In the genomic region with DNA sequence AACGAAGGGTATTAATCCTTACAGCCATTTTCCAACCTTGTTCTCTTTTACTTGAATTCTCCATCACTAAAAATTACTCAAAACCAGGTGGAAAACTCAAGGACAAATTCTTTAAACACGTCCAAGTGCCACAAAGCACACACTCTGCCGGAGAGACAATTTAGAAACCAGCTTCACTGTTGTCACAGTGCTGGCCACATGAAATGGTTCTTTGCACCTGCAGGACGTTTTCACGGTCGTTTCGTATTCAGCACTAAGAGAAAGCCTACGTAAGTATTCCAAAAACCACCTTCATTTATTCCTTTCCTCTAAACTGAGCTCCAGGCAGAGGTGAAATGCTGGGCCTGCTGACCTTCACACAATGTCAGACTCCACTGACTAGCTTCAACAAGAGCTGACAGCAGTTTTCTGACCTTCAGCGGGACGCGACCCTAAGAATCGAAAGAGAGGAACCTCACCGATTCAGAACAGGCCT, we compare ENCODE assay signal across 8 cellular contexts. TPM values are rescaled to one million over a fixed set of nuclear protein-coding genes. Genes with fewer than 3 reads are reported as not detected.
DNase-seq lines count a peak whose midpoint lies in the region; ATAC-seq and TF ChIP-seq lines count a peak whose summit lies in the region.

No MANE protein-coding gene starts in this region.

- DNase-seq in cardiac fibroblast (ENCODE audit: low read depth in 2 of 2), result no peak
- peak; percentile 26 for DNase-seq in medulla oblongata (ENCODE audit: extremely low spot score)
- no peak for DNase-seq in Ammon's horn (ENCODE audit: low spot score)
- DNase-seq in activated CD4-positive, alpha-beta T cell treated with anti-CD3 and anti-CD28 coated beads, Interleukin-2, amount 50 U/mL, for 48 hours, result no peak

- peak overlapping the region; percentile 71 for H3K9ac ChIP-seq in ES-I3 (ENCODE audit: low read depth, low read length)
- peak overlapping the region; percentile 96 for H3K9ac ChIP-seq in Loucy (ENCODE audit: low read depth, low read length, poor library complexity, severe bottlenecking)

- peaks cover 60% of the 10 kb centered on the region for H3K79me2 ChIP-seq in Loucy (ENCODE audit: insufficient read depth, low read length)

- peak; percentile 34 for ATAC-seq in GM21786 (IDR thresholded peaks at IDR 0.05; ENCODE audit: unreplicated experiment)

- H3K4me1 ChIP-seq in ES-I3 (ENCODE audit: insufficient read depth, low read length) (no peaks in the 10 kb centered on the region; the same call in 1 of the 2 replicates), Loucy (ENCODE audit: insufficient read depth, low read length, poor library complexity, severe bottlenecking) (peaks cover 26% of the 10 kb centered on the region), urinary bladder (ENCODE audit: insufficient read depth) (peaks cover 3% of the 10 kb centered on the region)

- H3K36me3 ChIP-seq in ES-I3 (ENCODE audit: insufficient read depth, low read length), result peaks cover 6% of the 10 kb centered on the region; the same call in 1 of the 2 replicates
- peaks cover 21% of the 10 kb centered on the region for H3K36me3 ChIP-seq in Loucy (ENCODE audit: insufficient read depth, low read length)
- no peaks in the 10 kb centered on the region for H3K36me3 ChIP-seq in urinary bladder (ENCODE audit: insufficient read depth)

- H3K4me3 ChIP-seq in Loucy (ENCODE audit: low read length, poor library complexity, severe bottlenecking), result peak overlapping the region; percentile 99
- peak overlapping the region; percentile 77 to 85 for H3K4me3 ChIP-seq in cardiac fibroblast (replicated peaks in 1 of 2; ENCODE audit: low read depth in 2 of 2, low read length in 2 of 2)
- H3K4me3 ChIP-seq in urinary bladder (ENCODE audit: low read depth, low read length), result peak overlapping the region; percentile 85

- TF ChIP-seq CTCF in Loucy (conservative IDR thresholded peaks at IDR 0.05; ENCODE audit: low read length) (no peak), cardiac fibroblast (IDR thresholded peaks at IDR 0.05; ENCODE audit: low read depth, low read length) (no peak)

- peak overlapping the region; percentile 83 for H2AFZ ChIP-seq in Loucy (ENCODE audit: low read length)

- WGBS in urinary bladder, result under 1% methylated on average over 13 of the region's 13 CpGs

- H3K27me3 ChIP-seq in Loucy (ENCODE audit: insufficient read depth, low read length, poor library complexity, severe bottlenecking), result no peaks in the 10 kb centered on the region

- H3K9me3 ChIP-seq in ES-I3 (ENCODE audit: control insufficient read depth, insufficient read depth, low read length) (no peaks in the 10 kb centered on the region), Loucy (ENCODE audit: insufficient read depth, low read depth, low read length) (no peaks in the 10 kb centered on the region)

- peak overlapping the region; percentile 73 for H3K4me2 ChIP-seq in Loucy (ENCODE audit: low read depth, low read length, poor library complexity, severe bottlenecking)

- peaks cover 51% of the 10 kb centered on the region for H4K20me1 ChIP-seq in Loucy (ENCODE audit: insufficient read depth, low read length, poor library complexity, severe bottlenecking)

- H3K27ac ChIP-seq in urinary bladder (ENCODE audit: low read depth), result peak overlapping the region; percentile 87

- H3K9me2 ChIP-seq in Loucy (replicated peaks; ENCODE audit: low read depth, low read length), result no peaks in the 10 kb centered on the region

- no peaks in the 10 kb centered on the region for H3F3A ChIP-seq in Loucy (ENCODE audit: low read depth)

RNA-seq across cellular contexts. Expression of a gene that starts 0.7 kb away (rescaled TPM):
- 390 TPM for total RNA-seq in urinary bladder
- 406 TPM for polyA plus RNA-seq in urinary bladder

RNA-seq across cellular contexts. Expression of a gene that starts 6.8 kb away (rescaled TPM):
- 35.5 TPM for total RNA-seq in urinary bladder
- polyA plus RNA-seq in urinary bladder, result 24.4 TPM

RNA-seq across cellular contexts. Expression of a gene that starts 25.4 kb away (rescaled TPM):
- total RNA-seq in urinary bladder, result 7.2 TPM
- polyA plus RNA-seq in urinary bladder, result 4.7 TPM
